Comparison of ENCODE assay signal across 8 cellular contexts in genomic region chr3:186241910-186242821, GRCh38.
DNase-seq lines count a peak whose midpoint lies in the region; ATAC-seq and TF ChIP-seq lines count a peak whose summit lies in the region.

No MANE protein-coding gene starts in this region.

- H3K4me3 Mint-ChIP-seq in Calu3 (ENCODE audit: low read depth, unreplicated experiment): peak overlapping the region; percentile 70

- H3K9me3 Mint-ChIP-seq in Calu3 (ENCODE audit: low read depth, unreplicated experiment): no peaks in the 10 kb centered on the region

- H3K36me3 Mint-ChIP-seq in Calu3 (ENCODE audit: insufficient read depth, unreplicated experiment): peaks cover 5% of the 10 kb centered on the region

- H3K27ac Mint-ChIP-seq in Calu3 (ENCODE audit: unreplicated experiment): peak overlapping the region; percentile 57

- no peaks in the 10 kb centered on the region for H3K4me1 ChIP-seq in rectal smooth muscle tissue (ENCODE audit: control insufficient read depth, insufficient read depth, low read length)

- CTCF ChIA-PET in Calu3 (lab: Charles Lee): interaction anchor here (0.5 to 2.0 kb wide), 25 partner anchors 10 to 375 kb away, joined by 3 to 36 read pairs (median 6); partner anchors contain the start of gene ETV5

- peaks cover 14% of the 10 kb centered on the region for H3K4me1 Mint-ChIP-seq in Calu3 (ENCODE audit: low read depth, unreplicated experiment)

- H3K36me3 ChIP-seq in rectal smooth muscle tissue (ENCODE audit: control insufficient read depth, insufficient read depth, low read length): no peaks in the 10 kb centered on the region

- no peaks in the 10 kb centered on the region for H3K27me3 ChIP-seq in rectal smooth muscle tissue (ENCODE audit: control insufficient read depth, insufficient read depth, low read length)

- BruUV-seq in Calu3 (replicated peaks; lab: Mats Ljungman, UMichigan): no TSS peak

- DNase-seq in Calu3 (peak; percentile 94), left ventricle myocardium superior (peak; percentile 82), amniotic stem cell (lab: John Stamatoyannopoulos, UW) (no peak)
- peak; percentile 20 for DNase-seq in activated naive CD8-positive, alpha-beta T cell treated with anti-CD3 and anti-CD28 coated beads, Interleukin-2, amount 50 U/mL, for 16 hours (ENCODE audit: low read depth, low spot score)

- no peak overlapping the region for H3K27ac ChIP-seq in rectal smooth muscle tissue (ENCODE audit: low read depth, low read length)

- peaks cover 15% of the 10 kb centered on the region for H3K27me3 Mint-ChIP-seq in Calu3 (ENCODE audit: unreplicated experiment)

- H3K9ac ChIP-seq in rectal smooth muscle tissue (ENCODE audit: low read length): no peak overlapping the region

- intact Hi-C loops in Calu3 (cut with micrococcal nuclease; ENCODE audit: unreplicated experiment) (loop anchor here (1.0 kb wide), 3 partner anchors 145 to 259 kb away; no protein-coding TSS in a partner anchor), left ventricle myocardium superior (cut with micrococcal nuclease) (loop anchor here (10.0 kb wide), 1 partner anchor 257 kb away; no protein-coding TSS in a partner anchor)

- peak; percentile 87 for TF ChIP-seq CTCF in Calu3 (IDR thresholded peaks at IDR 0.05; ENCODE audit: unreplicated experiment)

- ATAC-seq in GM19452 (IDR thresholded peaks at IDR 0.05; ENCODE audit: unreplicated experiment): peak; percentile 77
- ATAC-seq in HG03460 (IDR thresholded peaks at IDR 0.05; ENCODE audit: unreplicated experiment): peak; percentile 87
- ATAC-seq in left ventricle myocardium superior: peak; percentile 93

- peak overlapping the region; percentile 40 for H3K4me3 ChIP-seq in rectal smooth muscle tissue (ENCODE audit: low read length)

TF ChIP-seq in PFSK-1, 5 proteins besides CTCF, POLR2A, EP300 and RAD21:
- TF ChIP-seq FOXP2 (optimal IDR thresholded peaks at IDR 0.05; ENCODE audit: borderline replicate concordance, extremely low read depth, extremely low read length, insufficient read depth) (peak; percentile 57), TAF1 (IDR thresholded peaks at IDR 0.05; ENCODE audit: borderline replicate concordance, insufficient read depth, low read length) (no peak), SIN3A (IDR thresholded peaks at IDR 0.05; ENCODE audit: borderline replicate concordance, insufficient read depth, low read length) (no peak)
